Comparison of ENCODE assay signal across 28 cellular contexts in genomic region chr1:35762204-35762603, GRCh38.
"Had no signal": no experiment of that assay in that cellular context is flagged by ENCODE, and none has a peak within 500 bp of the region (broad histone marks: within the 10 kb centered on the region; RNA-seq: fewer than 3 reads in every experiment).

No MANE protein-coding gene starts in this region.

- H3K27me3 ChIP-seq: SJSA1 had no signal

- DNase-seq: activated CD4-positive, alpha-beta memory T cell treated with anti-CD3 and anti-CD28 coated beads, Interleukin-2, amount 10 ng/mL, durations not matched to agents 7 days and 5 days; activated CD4-positive, alpha-beta T cell treated with anti-CD3 and anti-CD28 coated beads for 36 hours; activated CD4-positive, alpha-beta T cell treated with anti-CD3 and anti-CD28 coated beads, Interleukin-2, amount 50 U/mL, for 1 hour; activated gamma-delta T cell; activated naive CD4-positive, alpha-beta T cell treated with anti-CD3 and anti-CD28 coated beads for 36 hours; activated T-cell treated with anti-CD3 and anti-CD28 coated beads for 4 hours; activated T-cell treated with anti-CD3 and anti-CD28 coated beads, Interleukin-2, amount 50 U/mL, for 48 hours; caudate nucleus; NCI-H1092; NCI-H1417 treated with DMSO at 0.1 percent for 48 hours; NCI-H1694; NCI-H2029; NCI-H2107; NCI-H2171 treated with DMSO at 0.1 percent for 48 hours; NCI-H345; NCI-H510A; NCI-H526 treated with DMSO at 0.1 percent for 48 hours; NCI-H82; Right ventricle myocardium superior; SW 1271; T-helper 9 cell; WERI-Rb-1 had no signal

- H3K4me1 ChIP-seq: SJSA1 had no signal

- H3K4me3 Mint-ChIP-seq: activated CD4-positive, alpha-beta memory T cell treated with anti-CD3 and anti-CD28 coated beads, Interleukin-2, amount 10 ng/mL, durations not matched to agents 7 days and 5 days; activated CD4-positive, alpha-beta T cell treated with anti-CD3 and anti-CD28 coated beads for 36 hours; activated naive CD4-positive, alpha-beta T cell treated with anti-CD3 and anti-CD28 coated beads for 36 hours; activated naive CD8-positive, alpha-beta T cell; activated T-helper 17 cell treated with anti-CD3 and anti-CD28 coated beads, Interleukin-2, amount 50 U/mL, for 72 hours had no signal

- H3K27ac Mint-ChIP-seq: activated CD4-positive, alpha-beta memory T cell treated with anti-CD3 and anti-CD28 coated beads, Interleukin-2, amount 10 ng/mL, durations not matched to agents 7 days and 5 days; activated CD4-positive, alpha-beta T cell treated with anti-CD3 and anti-CD28 coated beads for 36 hours; activated naive CD4-positive, alpha-beta T cell treated with anti-CD3 and anti-CD28 coated beads for 36 hours; activated naive CD8-positive, alpha-beta T cell; activated T-helper 17 cell treated with anti-CD3 and anti-CD28 coated beads, Interleukin-2, amount 50 U/mL, for 72 hours had no signal

- H3K4me3 ChIP-seq: SJSA1 had no signal

- H3K27ac ChIP-seq: RWPE1, SJSA1, WERI-Rb-1 had no signal

- H3K9me3 ChIP-seq: SJSA1 had no signal

- H3K9me3 Mint-ChIP-seq: activated CD4-positive, alpha-beta memory T cell treated with anti-CD3 and anti-CD28 coated beads, Interleukin-2, amount 10 ng/mL, durations not matched to agents 7 days and 5 days; activated naive CD4-positive, alpha-beta T cell treated with anti-CD3 and anti-CD28 coated beads for 36 hours; activated T-helper 17 cell treated with anti-CD3 and anti-CD28 coated beads, Interleukin-2, amount 50 U/mL, for 72 hours had no signal

- ATAC-seq: activated CD4-positive, alpha-beta T cell treated with anti-CD3 and anti-CD28 coated beads for 36 hours; activated T-helper 17 cell treated with anti-CD3 and anti-CD28 coated beads, Interleukin-2, amount 50 U/mL, for 72 hours; Panc1; SK-N-SH treated with all-trans-retinoic acid at 6 μM for 48 hours had no signal

- H3K27me3 Mint-ChIP-seq: activated CD4-positive, alpha-beta memory T cell treated with anti-CD3 and anti-CD28 coated beads, Interleukin-2, amount 10 ng/mL, durations not matched to agents 7 days and 5 days; activated CD4-positive, alpha-beta T cell treated with anti-CD3 and anti-CD28 coated beads for 36 hours; activated naive CD8-positive, alpha-beta T cell; activated T-helper 17 cell treated with anti-CD3 and anti-CD28 coated beads, Interleukin-2, amount 50 U/mL, for 72 hours had no signal
